9 cellular contexts compared by ENCODE assay signal in genomic region chr15:85584791-85585360, GRCh38.
DNase-seq lines count a peak whose midpoint lies in the region; ATAC-seq and TF ChIP-seq lines count a peak whose summit lies in the region.
"Had no signal": no experiment of that assay in that cellular context is flagged by ENCODE, and none has a peak within 500 bp of the region (broad histone marks: within the 10 kb centered on the region; RNA-seq: fewer than 3 reads in every experiment).

No MANE protein-coding gene starts in this region.

- 62 to 65% methylated on average over 5 of the region's 5 CpGs for WGBS in thyroid gland, 2 donors

- peaks cover 10% of the 10 kb centered on the region for H3K36me3 Mint-ChIP-seq in activated naive CD4-positive, alpha-beta T cell treated with anti-CD3 and anti-CD28 coated beads, Interleukin-2, amount 50 U/mL, for 24 hours
- peaks cover 13 to 27% of the 10 kb centered on the region in 2 donors for H3K36me3 Mint-ChIP-seq in activated naive CD4-positive, alpha-beta T cell treated with anti-CD3 and anti-CD28 coated beads, Interleukin-2, amount 50 U/mL, for 72 hours
- peaks cover 2% of the 10 kb centered on the region for H3K36me3 Mint-ChIP-seq in T-helper 17 cell (ENCODE audit: low read depth)

- no peak for DNase-seq in activated naive CD4-positive, alpha-beta T cell treated with anti-CD3 and anti-CD28 coated beads, Interleukin-2, amount 50 U/mL, for 72 hours (ENCODE audit: low spot score in 2 of 2)
- no peak for DNase-seq in T-helper 17 cell
- DNase-seq in left lung: no peak
- DNase-seq in thyroid gland: no peak
- DNase-seq in caudate nucleus (lab: John Stamatoyannopoulos, UW): no peak
- no peak for DNase-seq in A172 (ENCODE audit: low spot score)
- DNase-seq: NCI-H748 treated with DMSO at 0.1 percent for 48 hours had no signal

- ATAC-seq in activated naive CD4-positive, alpha-beta T cell treated with anti-CD3 and anti-CD28 coated beads, Interleukin-2, amount 50 U/mL, for 72 hours: no peak
- ATAC-seq in T-helper 17 cell (no peak), left lung (no peak), GM21717 (IDR thresholded peaks at IDR 0.05; ENCODE audit: unreplicated experiment) (no peak)

- H3K4me3 ChIP-seq in left lung (peak overlapping the region in 1 of 2 donors; percentile 43), thyroid gland (replicated peaks in 1 of 3) (no peak overlapping the region)

- no peak for TF ChIP-seq POLR2A in thyroid gland (IDR thresholded peaks at IDR 0.05)

- H3K9me3 ChIP-seq in T-helper 17 cell (ENCODE audit: control insufficient read depth, low read length, poor library complexity, severe bottlenecking): no peaks in the 10 kb centered on the region
- H3K9me3 ChIP-seq in left lung: no peaks in the 10 kb centered on the region
- no peaks in the 10 kb centered on the region for H3K9me3 ChIP-seq in thyroid gland

- H3K27me3 ChIP-seq in left lung (no peaks in the 10 kb centered on the region), thyroid gland (no peaks in the 10 kb centered on the region)

- intact Hi-C loops in left lung (cut with DNase I): no loop called here
- intact Hi-C loops in thyroid gland (cut with DNase I): loop anchor here (10.0 kb wide), 1 partner anchor 250 kb away; no protein-coding TSS in a partner anchor

- H3K27ac ChIP-seq in left lung: peak overlapping the region; percentile 86 to 89
- peak overlapping the region; percentile 87 to 96 (median 96) for H3K27ac ChIP-seq in thyroid gland
- H3K27ac ChIP-seq in caudate nucleus (ENCODE audit: low read depth, low read length): no peak overlapping the region

- no peak overlapping the region for H3K4me3 Mint-ChIP-seq in activated naive CD4-positive, alpha-beta T cell treated with anti-CD3 and anti-CD28 coated beads, Interleukin-2, amount 50 U/mL, for 24 hours
- peak overlapping the region; percentile 76 for H3K4me3 Mint-ChIP-seq in T-helper 17 cell

- H3K4me1 Mint-ChIP-seq in activated naive CD4-positive, alpha-beta T cell treated with anti-CD3 and anti-CD28 coated beads, Interleukin-2, amount 50 U/mL, for 24 hours: peaks cover 67% of the 10 kb centered on the region
- H3K4me1 Mint-ChIP-seq in T-helper 17 cell: peaks cover 68% of the 10 kb centered on the region

- H3K27me3 Mint-ChIP-seq in activated naive CD4-positive, alpha-beta T cell treated with anti-CD3 and anti-CD28 coated beads, Interleukin-2, amount 50 U/mL, for 24 hours: no peaks in the 10 kb centered on the region
- H3K27me3 Mint-ChIP-seq in T-helper 17 cell: no peaks in the 10 kb centered on the region

- peak overlapping the region; percentile 46 for H3K27ac Mint-ChIP-seq in activated naive CD4-positive, alpha-beta T cell treated with anti-CD3 and anti-CD28 coated beads, Interleukin-2, amount 50 U/mL, for 24 hours
- H3K27ac Mint-ChIP-seq in activated naive CD4-positive, alpha-beta T cell treated with anti-CD3 and anti-CD28 coated beads, Interleukin-2, amount 50 U/mL, for 72 hours: peak overlapping the region in 1 of 2 donors; percentile 99
- peak overlapping the region; percentile 99 for H3K27ac Mint-ChIP-seq in T-helper 17 cell

- peaks cover 77 to 94% of the 10 kb centered on the region in 2 donors for H3K4me1 ChIP-seq in left lung
- H3K4me1 ChIP-seq in thyroid gland: peaks cover 78 to 92% of the 10 kb centered on the region in 2 donors

- H3K9me3 Mint-ChIP-seq in activated naive CD4-positive, alpha-beta T cell treated with anti-CD3 and anti-CD28 coated beads, Interleukin-2, amount 50 U/mL, for 24 hours: no peaks in the 10 kb centered on the region
- H3K9me3 Mint-ChIP-seq in activated naive CD4-positive, alpha-beta T cell treated with anti-CD3 and anti-CD28 coated beads, Interleukin-2, amount 50 U/mL, for 72 hours: no peaks in the 10 kb centered on the region

- TF ChIP-seq CTCF in left lung (IDR thresholded peaks at IDR 0.05) (no peak), thyroid gland (IDR thresholded peaks at IDR 0.05) (no peak)

- H3K36me3 ChIP-seq in left lung: peaks cover 0 to 53% of the 10 kb centered on the region in 2 donors
- H3K36me3 ChIP-seq in thyroid gland: peaks cover 4 to 5% of the 10 kb centered on the region in 2 donors
